9 cellular contexts compared by ENCODE assay signal in genomic region chr7:98475352-98475751, GRCh38.
"Had no signal": no experiment of that assay in that cellular context is flagged by ENCODE, and none has a peak within 500 bp of the region (broad histone marks: within the 10 kb centered on the region; RNA-seq: fewer than 3 reads in every experiment).

No MANE protein-coding gene starts in this region.

- DNase-seq: GM23248, GOT3, H7, IMR-90, KBM-7 had no signal

- FAIRE-seq: HTR-8/SVneo had no signal

- ATAC-seq: HCT116 had no signal

- H3K9me3 ChIP-seq: HAP-1 had no signal

- H3K4me3 ChIP-seq: GM23248, HAP-1 had no signal

- H3K27ac ChIP-seq: GM23248, KMS-11 had no signal

- H3K36me3 ChIP-seq: HAP-1 had no signal

- H3K4me1 ChIP-seq: HAP-1 had no signal
